8 cellular contexts compared by ENCODE assay signal in the genomic region with DNA sequence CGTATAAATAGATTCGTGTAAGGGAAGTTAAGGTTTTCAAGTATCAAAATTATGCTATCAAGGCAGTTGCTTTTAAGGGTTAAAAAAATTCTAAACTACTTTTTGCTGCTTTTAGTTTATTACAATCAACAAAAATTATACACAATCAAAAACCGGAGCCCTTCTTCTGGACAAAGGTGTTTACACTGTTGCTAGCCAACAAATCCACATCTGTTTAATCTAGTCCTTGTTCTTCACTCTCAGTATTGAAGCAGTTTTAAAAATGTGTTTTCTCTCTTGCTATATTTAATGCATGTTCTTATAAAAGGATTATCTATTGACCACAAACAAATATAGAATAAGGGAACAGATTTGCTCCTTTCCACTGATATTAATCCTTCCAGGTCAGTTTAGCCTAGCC. TPM values are rescaled to one million over a fixed set of nuclear protein-coding genes. Genes with fewer than 3 reads are reported as not detected.
DNase-seq lines count a peak whose midpoint lies in the region; ATAC-seq and TF ChIP-seq lines count a peak whose summit lies in the region.

No MANE protein-coding gene starts in this region.

- H3K27me3 ChIP-seq in kidney epithelial cell (ENCODE audit: control insufficient read depth, insufficient read depth, low read length): no peaks in the 10 kb centered on the region
- no peaks in the 10 kb centered on the region for H3K27me3 ChIP-seq in transverse colon

- TF ChIP-seq POLR2A in transverse colon (IDR thresholded peaks at IDR 0.05): no peak

- H3K36me3 ChIP-seq in kidney epithelial cell (ENCODE audit: control insufficient read depth, insufficient read depth, low read length) (no peaks in the 10 kb centered on the region), transverse colon (peaks cover 0 to 17% (median 0%) of the 10 kb centered on the region in 4 donors)

- in situ Hi-C loops in transverse colon (cut with MboI; ENCODE audit: low pct_ligation_motif_present in 1 of 4, low pct_unique_long_range_greater_than_20kb in 1 of 4, low sequenced_read_pairs in 3 of 4): no loop called here

- WGBS in transverse colon (ENCODE audit: low coverage in 1 of 2), 2 donors: 8 to 14% methylated on average over 3 of the region's 3 CpGs

- peak overlapping the region; percentile 89 for H3K4me3 Mint-ChIP-seq in activated T-cell treated with anti-CD3 and anti-CD28 coated beads, Interleukin-2, amount 50 U/mL, for 4 hours
- peak overlapping the region; percentile 97 for H3K4me3 Mint-ChIP-seq in activated T-helper 2 cell treated with anti-CD3 and anti-CD28 coated beads, Interferon-gamma antibody, Interleukin-2, Interleukin-4, amounts not matched to agents 10 μg/mL and 5 μg/mL and 100 μg/mL, durations not matched to agents 14 hours and 24 hours and 36 hours (ENCODE audit: low read depth)

- peaks cover 69% of the 10 kb centered on the region for H3K4me1 Mint-ChIP-seq in activated T-cell treated with anti-CD3 and anti-CD28 coated beads, Interleukin-2, amount 50 U/mL, for 4 hours (ENCODE audit: low read depth)
- peaks cover 58% of the 10 kb centered on the region for H3K4me1 Mint-ChIP-seq in activated T-helper 2 cell treated with anti-CD3 and anti-CD28 coated beads, Interferon-gamma antibody, Interleukin-2, Interleukin-4, amounts not matched to agents 10 μg/mL and 5 μg/mL and 100 μg/mL, durations not matched to agents 14 hours and 24 hours and 36 hours (ENCODE audit: low read depth)

- H3K9me3 Mint-ChIP-seq in activated T-cell treated with anti-CD3 and anti-CD28 coated beads, Interleukin-2, amount 50 U/mL, for 4 hours: no peaks in the 10 kb centered on the region
- peaks cover 11% of the 10 kb centered on the region for H3K9me3 Mint-ChIP-seq in activated T-helper 2 cell treated with anti-CD3 and anti-CD28 coated beads, Interferon-gamma antibody, Interleukin-2, Interleukin-4, amounts not matched to agents 10 μg/mL and 5 μg/mL and 100 μg/mL, durations not matched to agents 14 hours and 24 hours and 36 hours

- H3K4me1 ChIP-seq in transverse colon: peaks cover 30 to 62% (median 38%) of the 10 kb centered on the region in 4 donors

- no peak for ATAC-seq in activated T-cell treated with anti-CD3 and anti-CD28 coated beads, Interleukin-2, amount 50 U/mL, for 4 hours

- peak overlapping the region; percentile 41 for H3K27ac Mint-ChIP-seq in activated T-helper 2 cell treated with anti-CD3 and anti-CD28 coated beads, Interferon-gamma antibody, Interleukin-2, Interleukin-4, amounts not matched to agents 10 μg/mL and 5 μg/mL and 100 μg/mL, durations not matched to agents 14 hours and 24 hours and 36 hours

- intact Hi-C loops in activated T-helper 2 cell treated with anti-CD3 and anti-CD28 coated beads, Interferon-gamma antibody, Interleukin-2, Interleukin-4, amounts not matched to agents 10 μg/mL and 5 μg/mL and 100 μg/mL, durations not matched to agents 14 hours and 24 hours and 36 hours (cut with micrococcal nuclease): loop anchor here (5.0 kb wide), 1 partner anchor 545 kb away; a partner anchor contains a TSS
- intact Hi-C loops in transverse colon (cut with DNase I; ENCODE audit: low total_unique reads): no loop called here

- no peaks in the 10 kb centered on the region for H3K27me3 Mint-ChIP-seq in activated T-cell treated with anti-CD3 and anti-CD28 coated beads, Interleukin-2, amount 50 U/mL, for 4 hours (ENCODE audit: low read depth)
- no peaks in the 10 kb centered on the region for H3K27me3 Mint-ChIP-seq in activated T-helper 2 cell treated with anti-CD3 and anti-CD28 coated beads, Interferon-gamma antibody, Interleukin-2, Interleukin-4, amounts not matched to agents 10 μg/mL and 5 μg/mL and 100 μg/mL, durations not matched to agents 14 hours and 24 hours and 36 hours (ENCODE audit: low read depth)

- peak overlapping the region; percentile 99 to 100 (median 99) for H3K27ac ChIP-seq in transverse colon

- no peak for DNase-seq in activated T-cell treated with anti-CD3 and anti-CD28 coated beads, Interleukin-2, amount 50 U/mL, for 4 hours
- DNase-seq in activated T-cell treated with anti-CD3 and anti-CD28 coated beads for 4 hours (no peak), kidney epithelial cell (ENCODE audit: low read depth) (no peak), transverse colon (no peak), T1000 (lab: John Stamatoyannopoulos, UW) (no peak), OCI-M1 (lab: John Stamatoyannopoulos, UW) (no peak), COR-L47 (lab: John Stamatoyannopoulos, UW) (no peak)
- no peak for DNase-seq in activated T-helper 2 cell treated with anti-CD3 and anti-CD28 coated beads, Interferon-gamma antibody, Interleukin-2, Interleukin-4, amounts not matched to agents 10 μg/mL and 5 μg/mL and 100 μg/mL, durations not matched to agents 14 hours and 24 hours and 36 hours (ENCODE audit: low spot score)

- peaks cover 38% of the 10 kb centered on the region for H3K36me3 Mint-ChIP-seq in activated T-cell treated with anti-CD3 and anti-CD28 coated beads, Interleukin-2, amount 50 U/mL, for 4 hours (ENCODE audit: insufficient read depth)
- peaks cover 66% of the 10 kb centered on the region for H3K36me3 Mint-ChIP-seq in activated T-helper 2 cell treated with anti-CD3 and anti-CD28 coated beads, Interferon-gamma antibody, Interleukin-2, Interleukin-4, amounts not matched to agents 10 μg/mL and 5 μg/mL and 100 μg/mL, durations not matched to agents 14 hours and 24 hours and 36 hours (ENCODE audit: low read depth)

- TF ChIP-seq EP300 in transverse colon (IDR thresholded peaks at IDR 0.05; ENCODE audit: low read depth): no peak

- TF ChIP-seq CTCF in kidney epithelial cell (IDR thresholded peaks at IDR 0.05; ENCODE audit: insufficient read depth, low read length, poor library complexity, severe bottlenecking): no peak
- TF ChIP-seq CTCF in transverse colon (IDR thresholded peaks at IDR 0.05): no peak

- peak overlapping the region; percentile 74 for H3K4me3 ChIP-seq in kidney epithelial cell (ENCODE audit: low read depth, low read length)
- H3K4me3 ChIP-seq in transverse colon: peak overlapping the region; percentile 27 to 90 (median 83)

- H3K9me3 ChIP-seq in transverse colon: peaks cover 7 to 12% of the 10 kb centered on the region in 2 donors

RNA-seq across cellular contexts. Expression of a gene that starts 2.5 kb away (rescaled TPM):
- total RNA-seq in activated T-cell treated with anti-CD3 and anti-CD28 coated beads, Interleukin-2, amount 50 U/mL, for 4 hours: 10 to 100 TPM in 1 of 3 donors, 1 to 10 TPM in 2; 9.6 to 10.9 (median 10.0) TPM
- total RNA-seq in activated T-helper 2 cell treated with anti-CD3 and anti-CD28 coated beads, Interferon-gamma antibody, Interleukin-2, Interleukin-4, amounts not matched to agents 10 μg/mL and 5 μg/mL and 100 μg/mL, durations not matched to agents 14 hours and 24 hours and 36 hours: 14.3 and 15.0 TPM in 2 replicates
- 15.9 and 18.9 TPM in 2 replicates for total RNA-seq in kidney epithelial cell
- total RNA-seq in transverse colon: 10 to 100 TPM in 3 of 4 donors, 1 to 10 TPM in 1; 5.8 to 46.0 (median 40.0) TPM
